In genomic region chr15:74955796-74956647, GRCh38 we compare ENCODE assay signal across 8 cellular contexts. TPM values are rescaled to one million over a fixed set of nuclear protein-coding genes. Genes with fewer than 3 reads are reported as not detected.
A peak's percentile ranks its signal among the peaks of the same experiment; 100 is the strongest.
DNase-seq lines count a peak whose midpoint lies in the region; ATAC-seq and TF ChIP-seq lines count a peak whose summit lies in the region.

No MANE protein-coding gene starts in this region.

- H3K27ac Mint-ChIP-seq in activated naive CD8-positive, alpha-beta T cell treated with anti-CD3 and anti-CD28 coated beads for 36 hours, result peak overlapping the region; percentile 38

- TF ChIP-seq POLR2A in heart left ventricle (IDR thresholded peaks at IDR 0.05) (no peak), prostate gland (IDR thresholded peaks at IDR 0.05) (no peak), uterus (IDR thresholded peaks at IDR 0.05) (no peak)

- ATAC-seq in HG03064 (IDR thresholded peaks at IDR 0.05; ENCODE audit: low read depth, unreplicated experiment) (peak; percentile 35), heart left ventricle (peak in 3 of 4 donors; percentile 44 to 72 (median 56))

- peaks cover 4% of the 10 kb centered on the region for H3K36me3 Mint-ChIP-seq in activated naive CD8-positive, alpha-beta T cell treated with anti-CD3 and anti-CD28 coated beads for 36 hours

- peak; percentile 21 to 64 (median 42) for TF ChIP-seq CTCF in heart left ventricle (IDR thresholded peaks at IDR 0.05)
- TF ChIP-seq CTCF in prostate gland (IDR thresholded peaks at IDR 0.05), result peak in 3 of 4 experiments; percentile 38 to 58 (median 55)
- TF ChIP-seq CTCF in uterus (IDR thresholded peaks at IDR 0.05), result peak in 3 of 4 experiments; percentile 51 to 59 (median 58)

- H3K36me3 ChIP-seq in heart left ventricle (no peaks in the 10 kb centered on the region), prostate gland (no peaks in the 10 kb centered on the region), uterus (no peaks in the 10 kb centered on the region)

- H3K4me3 ChIP-seq in heart left ventricle (peak overlapping the region; percentile 23 to 73 (median 58)), prostate gland (peak overlapping the region; percentile 44 to 45), uterus (peak overlapping the region; percentile 56 to 59)

- peak overlapping the region in 11 of 12 donors; percentile 47 to 85 (median 77) for H3K27ac ChIP-seq in heart left ventricle
- H3K27ac ChIP-seq in prostate gland, result peak overlapping the region; percentile 48 to 62
- H3K27ac ChIP-seq in uterus, result peak overlapping the region; percentile 69 to 71

- H3K4me1 ChIP-seq in heart left ventricle (peaks cover 0 to 58% (median 37%) of the 10 kb centered on the region in 12 donors), prostate gland (replicated peaks) (peaks cover 9% of the 10 kb centered on the region), uterus (peaks cover 0 to 7% of the 10 kb centered on the region in 2 donors)

- WGBS in heart left ventricle, 4 donors, result 12 to 50% (median 16%) methylated on average over 20 to 88 of the region's 88 CpGs
- WGBS in prostate gland, result 16% methylated on average over 58 of the region's 88 CpGs

- H3K9me3 ChIP-seq in heart left ventricle (no peaks in the 10 kb centered on the region), prostate gland (no peaks in the 10 kb centered on the region), uterus (no peaks in the 10 kb centered on the region)

- peaks cover 0 to 27% (median 10%) of the 10 kb centered on the region in 9 donors for H3K27me3 ChIP-seq in heart left ventricle
- H3K27me3 ChIP-seq in prostate gland (replicated peaks; ENCODE audit: insufficient read depth), result no peaks in the 10 kb centered on the region
- H3K27me3 ChIP-seq in uterus, result peaks cover 4 to 20% of the 10 kb centered on the region in 2 donors

- peaks cover 39% of the 10 kb centered on the region for H3K27me3 Mint-ChIP-seq in activated naive CD8-positive, alpha-beta T cell treated with anti-CD3 and anti-CD28 coated beads for 36 hours

- intact Hi-C loops in heart left ventricle (cut with DNase I), result loop anchor here in 4 of 10 donors (10.0 kb wide), 2 partner anchors 249 to 321 kb away; partner anchors contain the start of gene C15orf39 (in 3 of the 4)
- intact Hi-C loops in prostate gland (cut with DNase I), result loop anchor here (5.0 to 10.0 kb wide), 2 partner anchors 246 to 581 kb away; partner anchors contain the start of gene C15orf39
- intact Hi-C loops in uterus (cut with DNase I; ENCODE audit: low total_unique reads), result no loop called here

- H3K9me3 Mint-ChIP-seq in activated naive CD8-positive, alpha-beta T cell treated with anti-CD3 and anti-CD28 coated beads for 36 hours, result no peaks in the 10 kb centered on the region

- H3K4me1 Mint-ChIP-seq in activated naive CD8-positive, alpha-beta T cell treated with anti-CD3 and anti-CD28 coated beads for 36 hours, result peaks cover 37% of the 10 kb centered on the region

- peak overlapping the region; percentile 70 for H3K4me3 Mint-ChIP-seq in activated naive CD8-positive, alpha-beta T cell treated with anti-CD3 and anti-CD28 coated beads for 36 hours

- DNase-seq in DMS 273 (lab: John Stamatoyannopoulos, UW; ENCODE audit: unreplicated experiment) (peak; percentile 75), DMS 273 treated with DMSO at 0.1 percent for 48 hours (lab: John Stamatoyannopoulos, UW) (no peak), RPMI8226 (peak; percentile 89), heart left ventricle (peak; percentile 69 to 88 (median 80)), prostate gland (ENCODE audit: low spot score) (peak; percentile 52), uterus (peak; percentile 64 to 69)
- DNase-seq in activated naive CD8-positive, alpha-beta T cell treated with anti-CD3 and anti-CD28 coated beads for 36 hours, result peak; percentile 79

RNA-seq across cellular contexts. Expression of gene RPP25, which starts 0.6 kb away (rescaled TPM):
- 1 to 10 TPM; 9.4 to 10.0 TPM for total RNA-seq in activated naive CD8-positive, alpha-beta T cell treated with anti-CD3 and anti-CD28 coated beads for 36 hours
- total RNA-seq in heart left ventricle (1 to 10 TPM; 1.1 to 5.8 (median 2.1) TPM), prostate gland (10 to 100 TPM in 1 of 2 donors, 1 to 10 TPM in 1; 3.8 to 17.6 TPM), uterus (10 to 100 TPM in 1 of 4 donors, 1 to 10 TPM in 3; 3.0 to 16.8 (median 7.0) TPM)
- polyA plus RNA-seq in heart left ventricle, result 1 to 10 TPM; 1.6 to 4.0 TPM

RNA-seq across cellular contexts. Expression of gene COX5A, which starts 18.1 kb away (rescaled TPM):
- total RNA-seq in activated naive CD8-positive, alpha-beta T cell treated with anti-CD3 and anti-CD28 coated beads for 36 hours, result 100 to 1,000 TPM; 352 to 363 TPM
- 1,000 to 10,000 TPM in 5 of 9 donors, 100 to 1,000 TPM in 4; 754 to 1,537 (median 1,120) TPM for total RNA-seq in heart left ventricle
- 1,000 to 10,000 TPM; 1,480 to 2,918 TPM for polyA plus RNA-seq in heart left ventricle
- total RNA-seq in prostate gland, result 100 to 1,000 TPM in 1 of 2 donors, 10 to 100 TPM in 1; 93.3 to 171 TPM
- total RNA-seq in uterus, result 10 to 100 TPM in 3 of 4 donors, 1 to 10 TPM in 1; 9.0 to 84.1 (median 46.6) TPM

RNA-seq across cellular contexts. Expression of gene SCAMP5, which starts 39.3 kb away (rescaled TPM):
- under 1 TPM; 0.44 to 0.58 TPM for total RNA-seq in activated naive CD8-positive, alpha-beta T cell treated with anti-CD3 and anti-CD28 coated beads for 36 hours
- total RNA-seq in heart left ventricle (1 to 10 TPM; 1.7 to 7.1 (median 4.2) TPM), prostate gland (10 to 100 TPM in 1 of 2 donors, 1 to 10 TPM in 1; 6.1 to 24.4 TPM), uterus (1 to 10 TPM in 3 of 4 donors, under 1 TPM in 1; 0.29 to 6.6 (median 1.9) TPM)
- 1 to 10 TPM in 1 of 2 donors, under 1 TPM in 1; 0.91 to 7.4 TPM for polyA plus RNA-seq in heart left ventricle

RNA-seq across cellular contexts. Expression of gene FAM219B, which starts 49.4 kb away (rescaled TPM):
- 10 to 100 TPM; 31.5 to 37.6 TPM for total RNA-seq in activated naive CD8-positive, alpha-beta T cell treated with anti-CD3 and anti-CD28 coated beads for 36 hours
- total RNA-seq in heart left ventricle (100 to 1,000 TPM in 3 of 9 donors, 10 to 100 TPM in 6; 37.0 to 110 (median 88.8) TPM), prostate gland (10 to 100 TPM; 66.0 to 71.1 TPM), uterus (100 to 1,000 TPM in 2 of 4 donors, 10 to 100 TPM in 2; 32.9 to 343 (median 86.5) TPM)
- 10 to 100 TPM; 31.3 to 39.0 TPM for polyA plus RNA-seq in heart left ventricle
